19 cellular contexts compared by ENCODE assay signal in the genomic region with DNA sequence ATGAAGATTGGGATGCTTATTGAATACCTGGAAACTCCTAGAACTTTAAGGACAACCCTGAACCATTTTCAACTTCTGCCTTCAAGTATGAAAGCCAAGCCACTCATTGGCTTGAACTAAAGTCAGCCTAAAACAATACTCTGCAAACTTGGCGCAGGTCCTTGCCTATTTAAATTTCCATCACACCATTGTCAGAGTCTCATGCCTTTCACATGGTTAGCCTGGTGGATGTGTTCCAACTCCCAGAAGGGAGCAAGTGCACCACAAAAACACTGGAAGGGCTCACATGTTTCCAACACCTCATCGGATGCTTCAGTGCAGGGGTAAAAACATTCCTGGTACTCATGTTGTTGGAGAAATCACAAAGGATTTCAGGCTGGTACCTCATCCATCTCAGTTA.
DNase-seq lines count a peak whose midpoint lies in the region; ATAC-seq and TF ChIP-seq lines count a peak whose summit lies in the region.
"Had no signal": no experiment of that assay in that cellular context is flagged by ENCODE, and none has a peak within 500 bp of the region (broad histone marks: within the 10 kb centered on the region; RNA-seq: fewer than 3 reads in every experiment).

No MANE protein-coding gene starts in this region.

- no peaks in the 10 kb centered on the region for H3K9me3 ChIP-seq in adipocyte (ENCODE audit: control insufficient read depth, low read length)
- H3K9me3 ChIP-seq: mucosa of descending colon, neutrophil, suprapubic skin had no signal

- no peaks in the 10 kb centered on the region for H3K27me3 ChIP-seq in adipocyte (replicated peaks; ENCODE audit: control insufficient read depth, insufficient read depth, low read length)
- H3K27me3 ChIP-seq: brain microvascular endothelial cell, neutrophil, suprapubic skin had no signal

- no peak for TF ChIP-seq RAD21 in Ishikawa (IDR thresholded peaks at IDR 0.05; ENCODE audit: low read depth)

- peak overlapping the region; percentile 13 for H3K4me3 ChIP-seq in adipocyte (ENCODE audit: low read length)
- H3K4me3 ChIP-seq: mucosa of descending colon, suprapubic skin had no signal

- intact Hi-C loops in sciatic nerve (cut with DNase I), result no loop called here

- peaks cover 23% of the 10 kb centered on the region for H3K4me1 ChIP-seq in adipocyte (ENCODE audit: control insufficient read depth, insufficient read depth, low read length)
- H3K4me1 ChIP-seq: suprapubic skin had no signal

- TF ChIP-seq EP300 in Ishikawa (IDR thresholded peaks at IDR 0.05; ENCODE audit: borderline replicate concordance), result 0 out of 2 replicates have a peak, but pooled peaks have one; percentile 12

- DNase-seq in adipocyte (ENCODE audit: low read depth), result no peak
- DNase-seq in fibroblast of peridontal ligament (ENCODE audit: extremely low read depth), result peak; percentile 87
- no peak for DNase-seq in sciatic nerve (ENCODE audit: low spot score)
- DNase-seq: activated CD4-positive, alpha-beta T cell treated with anti-CD3 and anti-CD28 coated beads, Interleukin-2, amount 50 U/mL, for 1 hour; activated naive CD4-positive, alpha-beta T cell treated with anti-CD3 and anti-CD28 coated beads, Interleukin-2, amount 10 ng/mL, durations not matched to agents 7 days and 5 days; AML-193; COR-L47; mucosa of descending colon; small intestine; stimulated activated CD4-positive, alpha-beta T cell treated with anti-CD3 and anti-CD28 coated beads, Interleukin-4, amount 100 ng/mL, for 24 hours had no signal

- H3K9ac ChIP-seq in adipocyte (ENCODE audit: low read length), result no peak overlapping the region

- no peaks in the 10 kb centered on the region for H3K36me3 ChIP-seq in adipocyte (ENCODE audit: control insufficient read depth, insufficient read depth, low read length, severe bottlenecking)
- H3K36me3 ChIP-seq: brain microvascular endothelial cell, neutrophil, suprapubic skin had no signal

- ATAC-seq in sciatic nerve (peak; percentile 81), HG03108 (IDR thresholded peaks at IDR 0.05; ENCODE audit: unreplicated experiment) (no peak), GM18873 (IDR thresholded peaks at IDR 0.05; ENCODE audit: low FRiP score, unreplicated experiment) (no peak), HG03571 (IDR thresholded peaks at IDR 0.05; ENCODE audit: unreplicated experiment) (no peak)
- ATAC-seq: left lobe of liver, mucosa of descending colon, Panc1 had no signal

TF ChIP-seq in Ishikawa, 13 proteins besides CTCF, POLR2A, EP300 and RAD21:
- no peak for TF ChIP-seq EGR1 (IDR thresholded peaks at IDR 0.05)
- TF ChIP-seq FOXM1 (IDR thresholded peaks at IDR 0.05; ENCODE audit: borderline replicate concordance, low read depth), result no peak
- TF ChIP-seq NFIC (IDR thresholded peaks at IDR 0.05), result peak; percentile 54; the same call in 1 of the 2 replicates
- TF ChIP-seq TEAD4 (IDR thresholded peaks at IDR 0.05), result no peak
- no peak for TF ChIP-seq CEBPB (IDR thresholded peaks at IDR 0.05)
- TF ChIP-seq CREB1 (IDR thresholded peaks at IDR 0.05; ENCODE audit: low read depth), result no peak
- TF ChIP-seq, protein P1, sequence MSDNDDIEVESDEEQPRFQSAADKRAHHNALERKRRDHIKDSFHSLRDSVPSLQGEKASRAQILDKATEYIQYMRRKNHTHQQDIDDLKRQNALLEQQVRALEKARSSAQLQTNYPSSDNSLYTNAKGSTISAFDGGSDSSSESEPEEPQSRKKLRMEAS (IDR thresholded peaks at IDR 0.05), result peak; percentile 52; the same call in 1 of the 2 replicates
- no peak for TF ChIP-seq TCF12 (IDR thresholded peaks at IDR 0.05; ENCODE audit: low read depth)
- TF ChIP-seq, protein P2, sequence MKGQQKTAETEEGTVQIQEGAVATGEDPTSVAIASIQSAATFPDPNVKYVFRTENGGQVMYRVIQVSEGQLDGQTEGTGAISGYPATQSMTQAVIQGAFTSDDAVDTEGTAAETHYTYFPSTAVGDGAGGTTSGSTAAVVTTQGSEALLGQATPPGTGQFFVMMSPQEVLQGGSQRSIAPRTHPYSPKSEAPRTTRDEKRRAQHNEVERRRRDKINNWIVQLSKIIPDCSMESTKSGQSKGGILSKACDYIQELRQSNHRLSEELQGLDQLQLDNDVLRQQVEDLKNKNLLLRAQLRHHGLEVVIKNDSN (IDR thresholded peaks at IDR 0.05), result no peak
